Comparison of ENCODE assay signal across 1 cellular context in genomic region chr14:22508662-22509035, GRCh38.
TF ChIP-seq lines count a peak whose summit lies in the region.

No MANE protein-coding gene starts in this region.

TF ChIP-seq in GM23338, 12 proteins besides CTCF, POLR2A, EP300 and RAD21 (continued from another document):
- TF ChIP-seq ZNF462 (CRISPR knock-in tag; IDR thresholded peaks at IDR 0.05) = no peak
- TF ChIP-seq NANOG (IDR thresholded peaks at IDR 0.05; ENCODE audit: borderline replicate concordance) = no peak
- TF ChIP-seq ZNF114 (CRISPR knock-in tag; IDR thresholded peaks at IDR 0.05) = no peak
- TF ChIP-seq ETS1 (IDR thresholded peaks at IDR 0.05) = no peak
- TF ChIP-seq REST (IDR thresholded peaks at IDR 0.05; ENCODE audit: unreplicated experiment) = no peak
- TF ChIP-seq CREB1 (CRISPR knock-in tag; IDR thresholded peaks at IDR 0.05; ENCODE audit: low read depth) = no peak
